In the genomic region with DNA sequence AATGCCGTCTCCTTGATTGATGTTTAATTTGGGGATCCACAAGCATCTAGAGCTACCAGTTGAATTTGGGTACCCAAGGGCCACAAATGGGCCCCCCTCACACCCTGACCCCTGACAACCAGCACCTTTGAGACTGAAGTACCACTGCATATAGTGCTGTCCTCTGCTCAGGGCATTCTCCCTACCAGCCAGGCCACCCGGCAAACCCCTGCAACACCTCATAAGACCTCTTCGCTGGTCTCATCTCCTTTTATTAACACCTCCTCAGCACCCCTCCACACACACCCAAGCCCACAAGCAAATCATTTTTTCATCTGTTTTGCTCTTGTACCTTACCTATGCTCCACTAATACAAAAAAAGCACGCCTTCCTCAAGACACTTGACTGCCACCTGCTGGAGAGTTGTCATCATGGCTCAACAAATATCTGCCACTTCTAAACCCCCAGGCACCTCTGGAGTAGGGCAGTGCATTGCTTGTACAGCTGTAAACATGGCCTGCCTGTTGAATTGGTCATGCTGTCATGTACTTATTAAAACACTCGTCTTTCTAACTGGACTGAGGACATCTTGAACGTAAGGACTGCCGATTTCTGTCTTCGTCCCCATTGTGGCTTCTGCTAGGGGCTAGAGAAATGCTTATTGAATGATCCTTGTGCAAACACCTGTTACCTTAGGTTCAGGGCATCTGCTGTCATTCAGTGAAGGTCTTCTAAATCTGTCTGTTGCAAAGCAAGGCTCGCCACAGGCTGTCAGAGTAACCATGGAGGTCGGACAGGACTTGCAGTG, we compare ENCODE assay signal across 1 cellular context.
TF ChIP-seq lines count a peak whose summit lies in the region.

No MANE protein-coding gene starts in this region.

TF ChIP-seq in SK-N-SH treated with all-trans-retinoic acid at 6 μM for 48 hours, 23 proteins besides CTCF, POLR2A, EP300 and RAD21 (continued from another document):
- TF ChIP-seq, protein P1, sequence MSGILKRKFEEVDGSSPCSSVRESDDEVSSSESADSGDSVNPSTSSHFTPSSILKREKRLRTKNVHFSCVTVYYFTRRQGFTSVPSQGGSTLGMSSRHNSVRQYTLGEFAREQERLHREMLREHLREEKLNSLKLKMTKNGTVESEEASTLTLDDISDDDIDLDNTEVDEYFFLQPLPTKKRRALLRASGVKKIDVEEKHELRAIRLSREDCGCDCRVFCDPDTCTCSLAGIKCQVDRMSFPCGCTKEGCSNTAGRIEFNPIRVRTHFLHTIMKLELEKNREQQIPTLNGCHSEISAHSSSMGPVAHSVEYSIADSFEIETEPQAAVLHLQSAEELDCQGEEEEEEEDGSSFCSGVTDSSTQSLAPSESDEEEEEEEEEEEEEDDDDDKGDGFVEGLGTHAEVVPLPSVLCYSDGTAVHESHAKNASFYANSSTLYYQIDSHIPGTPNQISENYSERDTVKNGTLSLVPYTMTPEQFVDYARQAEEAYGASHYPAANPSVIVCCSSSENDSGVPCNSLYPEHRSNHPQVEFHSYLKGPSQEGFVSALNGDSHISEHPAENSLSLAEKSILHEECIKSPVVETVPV (CRISPR knock-in tag; IDR thresholded peaks at IDR 0.05): no peak
- TF ChIP-seq ZFP3 (CRISPR knock-in tag; IDR thresholded peaks at IDR 0.05): no peak
